ENCODE assay signal across 1 cellular context in the genomic region with DNA sequence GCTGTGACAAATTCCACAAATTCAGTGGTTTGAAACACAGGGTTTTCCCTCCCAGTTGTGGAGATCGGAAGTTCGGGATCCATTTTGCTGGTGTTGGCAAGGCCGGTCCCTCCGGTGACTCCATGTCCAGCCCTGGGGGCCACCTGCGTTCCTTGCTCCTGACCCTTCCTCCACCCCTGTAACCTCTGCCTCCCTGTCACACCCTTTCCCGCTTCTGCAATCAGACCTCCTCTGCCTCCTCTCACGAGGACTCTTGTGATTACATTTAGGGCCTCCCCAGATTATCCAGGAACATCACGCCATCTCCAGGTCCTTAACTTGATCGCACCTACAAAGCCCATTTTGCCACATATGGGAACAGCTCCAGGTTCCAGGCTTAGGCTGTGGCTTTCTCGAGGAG.
TF ChIP-seq lines count a peak whose summit lies in the region.

No MANE protein-coding gene starts in this region.

TF ChIP-seq in HCT116, 20 proteins besides CTCF, POLR2A, EP300 and RAD21:
- no peak for TF ChIP-seq SP1 (IDR thresholded peaks at IDR 0.05; ENCODE audit: low read depth)
- TF ChIP-seq SIN3A (IDR thresholded peaks at IDR 0.05; ENCODE audit: low read depth), result no peak
- no peak for TF ChIP-seq SRF (IDR thresholded peaks at IDR 0.05; ENCODE audit: low read depth)
- no peak for TF ChIP-seq TCF7L2 (IDR thresholded peaks at IDR 0.05; ENCODE audit: borderline replicate concordance, extremely low read depth, insufficient read depth, insufficient read length)
- no peak for TF ChIP-seq FOSL1 (IDR thresholded peaks at IDR 0.05; ENCODE audit: low read depth)
- TF ChIP-seq, protein P1, sequence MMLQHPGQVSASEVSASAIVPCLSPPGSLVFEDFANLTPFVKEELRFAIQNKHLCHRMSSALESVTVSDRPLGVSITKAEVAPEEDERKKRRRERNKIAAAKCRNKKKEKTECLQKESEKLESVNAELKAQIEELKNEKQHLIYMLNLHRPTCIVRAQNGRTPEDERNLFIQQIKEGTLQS (IDR thresholded peaks at IDR 0.05), result no peak
- TF ChIP-seq, protein P2, sequence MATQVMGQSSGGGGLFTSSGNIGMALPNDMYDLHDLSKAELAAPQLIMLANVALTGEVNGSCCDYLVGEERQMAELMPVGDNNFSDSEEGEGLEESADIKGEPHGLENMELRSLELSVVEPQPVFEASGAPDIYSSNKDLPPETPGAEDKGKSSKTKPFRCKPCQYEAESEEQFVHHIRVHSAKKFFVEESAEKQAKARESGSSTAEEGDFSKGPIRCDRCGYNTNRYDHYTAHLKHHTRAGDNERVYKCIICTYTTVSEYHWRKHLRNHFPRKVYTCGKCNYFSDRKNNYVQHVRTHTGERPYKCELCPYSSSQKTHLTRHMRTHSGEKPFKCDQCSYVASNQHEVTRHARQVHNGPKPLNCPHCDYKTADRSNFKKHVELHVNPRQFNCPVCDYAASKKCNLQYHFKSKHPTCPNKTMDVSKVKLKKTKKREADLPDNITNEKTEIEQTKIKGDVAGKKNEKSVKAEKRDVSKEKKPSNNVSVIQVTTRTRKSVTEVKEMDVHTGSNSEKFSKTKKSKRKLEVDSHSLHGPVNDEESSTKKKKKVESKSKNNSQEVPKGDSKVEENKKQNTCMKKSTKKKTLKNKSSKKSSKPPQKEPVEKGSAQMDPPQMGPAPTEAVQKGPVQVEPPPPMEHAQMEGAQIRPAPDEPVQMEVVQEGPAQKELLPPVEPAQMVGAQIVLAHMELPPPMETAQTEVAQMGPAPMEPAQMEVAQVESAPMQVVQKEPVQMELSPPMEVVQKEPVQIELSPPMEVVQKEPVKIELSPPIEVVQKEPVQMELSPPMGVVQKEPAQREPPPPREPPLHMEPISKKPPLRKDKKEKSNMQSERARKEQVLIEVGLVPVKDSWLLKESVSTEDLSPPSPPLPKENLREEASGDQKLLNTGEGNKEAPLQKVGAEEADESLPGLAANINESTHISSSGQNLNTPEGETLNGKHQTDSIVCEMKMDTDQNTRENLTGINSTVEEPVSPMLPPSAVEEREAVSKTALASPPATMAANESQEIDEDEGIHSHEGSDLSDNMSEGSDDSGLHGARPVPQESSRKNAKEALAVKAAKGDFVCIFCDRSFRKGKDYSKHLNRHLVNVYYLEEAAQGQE (IDR thresholded peaks at IDR 0.05; ENCODE audit: low read depth), result no peak
- TF ChIP-seq EZH2phosphoT487 (IDR thresholded peaks at IDR 0.05; ENCODE audit: borderline replicate concordance), result no peak
- no peak for TF ChIP-seq ZFX (IDR thresholded peaks at IDR 0.05)
- no peak for TF ChIP-seq CEBPB (IDR thresholded peaks at IDR 0.05; ENCODE audit: low read depth)
- TF ChIP-seq JUND (IDR thresholded peaks at IDR 0.05), result no peak
- TF ChIP-seq, protein P3, sequence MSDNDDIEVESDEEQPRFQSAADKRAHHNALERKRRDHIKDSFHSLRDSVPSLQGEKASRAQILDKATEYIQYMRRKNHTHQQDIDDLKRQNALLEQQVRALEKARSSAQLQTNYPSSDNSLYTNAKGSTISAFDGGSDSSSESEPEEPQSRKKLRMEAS (IDR thresholded peaks at IDR 0.05), result no peak
